In genomic region chr12:7130791-7131501, GRCh38 we compare ENCODE assay signal across 8 cellular contexts. TPM values are rescaled to one million over a fixed set of nuclear protein-coding genes. Genes with fewer than 3 reads are reported as not detected.
A peak's percentile ranks its signal among the peaks of the same experiment; 100 is the strongest.
DNase-seq lines count a peak whose midpoint lies in the region; ATAC-seq and TF ChIP-seq lines count a peak whose summit lies in the region.

No MANE protein-coding gene starts in this region.

- ATAC-seq in GM19023 (IDR thresholded peaks at IDR 0.05; ENCODE audit: unreplicated experiment) (peak; percentile 41), lung (ENCODE audit: insufficient read depth, low FRiP score) (peak; percentile 43)

- H3K4me1 ChIP-seq in ectodermal cell (ENCODE audit: control insufficient read depth, insufficient read depth, low read length), result peaks cover 12% of the 10 kb centered on the region
- H3K4me1 ChIP-seq in lung (ENCODE audit: control insufficient read depth in 2 of 2, insufficient read depth in 2 of 2, low read length in 2 of 2), result peaks cover 7 to 21% of the 10 kb centered on the region in 2 donors

- H3K27ac ChIP-seq in ectodermal cell (ENCODE audit: insufficient read depth, low read depth, low read length, poor library complexity, severe bottlenecking) (no peak overlapping the region), lung (ENCODE audit: low read depth in 1 of 2, low read length in 1 of 2) (peak overlapping the region in 1 of 2 donors; percentile 9)

- peak; percentile 63 for DNase-seq in AG08396 (ENCODE audit: low spot score)
- peak; percentile 66 for DNase-seq in NCI-H1105 treated with DMSO at 0.1 percent for 48 hours (lab: John Stamatoyannopoulos, UW)
- DNase-seq in activated CD4-positive, alpha-beta T cell treated with anti-CD3 and anti-CD28 coated beads, Interleukin-2, amount 50 U/mL, for 48 hours, result peak; percentile 67 to 75
- DNase-seq in lung (ENCODE audit: low spot score), result peak; percentile 57
- DNase-seq in stimulated activated CD8-positive, alpha-beta memory T cell treated with anti-CD3 and anti-CD28 coated beads, Interleukin-7, amount 100 ng/mL, for 4 hours (ENCODE audit: low read depth in 2 of 2), result peak; percentile 32
- DNase-seq in LoVo (ENCODE audit: low spot score), result no peak

- 1% methylated on average over 26 of the region's 26 CpGs for WGBS in ectodermal cell, 2 experiments
- 1 to 3% methylated on average over 25 to 26 of the region's 26 CpGs for WGBS in lung, 2 donors

- TF ChIP-seq CTCF in lung (IDR thresholded peaks at IDR 0.05; ENCODE audit: control extremely low read depth, extremely low read depth), result no peak

- H3K4me3 ChIP-seq in ectodermal cell (ENCODE audit: insufficient read depth, low read depth, low read length) (peak overlapping the region; percentile 72), lung (peak overlapping the region; percentile 60)

- H3K9me3 ChIP-seq in ectodermal cell (ENCODE audit: control insufficient read depth, low read length) (no peaks in the 10 kb centered on the region), lung (ENCODE audit: control insufficient read depth in 2 of 2, insufficient read depth in 1 of 2, low read length in 1 of 2) (no peaks in the 10 kb centered on the region)

- H3K36me3 ChIP-seq in ectodermal cell (ENCODE audit: control insufficient read depth, insufficient read depth, low read length) (no peaks in the 10 kb centered on the region), lung (ENCODE audit: control insufficient read depth in 2 of 2, insufficient read depth in 2 of 2, low read length in 2 of 2) (peaks cover 0 to 8% of the 10 kb centered on the region in 2 donors)

- H3K27me3 ChIP-seq in ectodermal cell (ENCODE audit: control insufficient read depth, insufficient read depth, low read length, poor library complexity, severe bottlenecking), result peaks cover 33% of the 10 kb centered on the region
- H3K27me3 ChIP-seq in lung (ENCODE audit: control insufficient read depth, insufficient read depth), result no peaks in the 10 kb centered on the region

RNA-seq across cellular contexts. Expression of gene CLSTN3, which starts 0.8 kb away (rescaled TPM):
- 32.6 TPM for polyA plus RNA-seq in ectodermal cell (2013, experiment 1 of 4)
- 45.7 TPM for polyA plus RNA-seq in ectodermal cell (2013, experiment 2 of 4)
- 37.6 TPM for polyA plus RNA-seq in ectodermal cell (2013, experiment 3 of 4)
- 37.2 TPM for polyA plus RNA-seq in ectodermal cell (2013, experiment 4 of 4)
- 10 to 100 TPM; 37.8 to 74.2 TPM for total RNA-seq in lung
- 10 to 100 TPM; 30.8 to 36.3 TPM for polyA plus RNA-seq in lung

RNA-seq across cellular contexts. Expression of gene RBP5, which starts 2.3 kb away (rescaled TPM):
- 0.94 TPM for polyA plus RNA-seq in ectodermal cell (2013, experiment 1 of 4)
- polyA plus RNA-seq in ectodermal cell (2013, experiment 2 of 4), result 1.2 TPM
- 1.4 TPM for polyA plus RNA-seq in ectodermal cell (2013, experiment 3 of 4)
- 1.7 TPM for polyA plus RNA-seq in ectodermal cell (2013, experiment 4 of 4)
- 1 to 10 TPM; 1.9 to 2.7 TPM for total RNA-seq in lung
- 1 to 10 TPM; 2.0 to 3.3 TPM for polyA plus RNA-seq in lung

RNA-seq across cellular contexts. Expression of gene C1RL, which starts 21.9 kb away (rescaled TPM):
- 19.0 TPM for polyA plus RNA-seq in ectodermal cell (2013, experiment 1 of 4)
- 21.3 TPM for polyA plus RNA-seq in ectodermal cell (2013, experiment 2 of 4)
- 12.7 TPM for polyA plus RNA-seq in ectodermal cell (2013, experiment 3 of 4)
- polyA plus RNA-seq in ectodermal cell (2013, experiment 4 of 4), result 18.3 TPM
- 100 to 1,000 TPM; 108 to 116 TPM for total RNA-seq in lung
- 10 to 100 TPM; 60.5 to 65.4 TPM for polyA plus RNA-seq in lung

RNA-seq across cellular contexts. Expression of gene C1R, which starts 38.7 kb away (rescaled TPM):
- polyA plus RNA-seq in ectodermal cell (2013, experiment 1 of 4), result 6.9 TPM
- 6.5 TPM for polyA plus RNA-seq in ectodermal cell (2013, experiment 2 of 4)
- 7.0 TPM for polyA plus RNA-seq in ectodermal cell (2013, experiment 3 of 4)
- polyA plus RNA-seq in ectodermal cell (2013, experiment 4 of 4), result 5.8 TPM
- 100 to 1,000 TPM; 268 to 525 TPM for total RNA-seq in lung
- 100 to 1,000 TPM; 416 to 452 TPM for polyA plus RNA-seq in lung

RNA-seq across cellular contexts. Expression of gene PEX5, which starts 58.5 kb away (rescaled TPM):
- 32.8 TPM for polyA plus RNA-seq in ectodermal cell (2013, experiment 1 of 4)
- 31.9 TPM for polyA plus RNA-seq in ectodermal cell (2013, experiment 2 of 4)
- polyA plus RNA-seq in ectodermal cell (2013, experiment 3 of 4), result 24.3 TPM
- 26.5 TPM for polyA plus RNA-seq in ectodermal cell (2013, experiment 4 of 4)
- total RNA-seq in lung, result 10 to 100 TPM; 52.1 to 59.8 TPM
- polyA plus RNA-seq in lung, result 10 to 100 TPM; 19.8 to 34.8 TPM
